In genomic region chr18:48832961-48833700, GRCh38 we compare ENCODE assay signal across 8 cellular contexts.
DNase-seq lines count a peak whose midpoint lies in the region; ATAC-seq and TF ChIP-seq lines count a peak whose summit lies in the region.

No MANE protein-coding gene starts in this region.

- H3K36me3 Mint-ChIP-seq in activated T-helper 17 cell treated with anti-CD3 and anti-CD28 coated beads, Interleukin-2, amount 50 U/mL, for 72 hours (ENCODE audit: low read depth): peaks cover 44% of the 10 kb centered on the region

- H3K79me2 ChIP-seq in hepatocyte: peaks cover 13% of the 10 kb centered on the region

- H3K9me2 ChIP-seq in hepatocyte (replicated peaks; ENCODE audit: insufficient read depth): no peaks in the 10 kb centered on the region

- H3K4me2 ChIP-seq in hepatocyte: no peak overlapping the region

- DNase-seq in NCI-H226: peak; percentile 58
- DNase-seq in hepatocyte (ENCODE audit: low spot score): peak; percentile 53
- DNase-seq in substantia nigra (lab: John Stamatoyannopoulos, UW): peak in 7 of 49 donors; percentile 24 to 79 (median 36)
- DNase-seq in DMS 273 treated with DMSO at 0.1 percent for 48 hours (lab: John Stamatoyannopoulos, UW): no peak
- DNase-seq in NCI-H2171 (lab: John Stamatoyannopoulos, UW): no peak
- no peak for DNase-seq in NCI-H2081 treated with DMSO at 0.1 percent for 48 hours (lab: John Stamatoyannopoulos, UW)

- H4K20me1 ChIP-seq in hepatocyte (ENCODE audit: insufficient read depth, poor library complexity, severe bottlenecking): no peaks in the 10 kb centered on the region

- peak overlapping the region; percentile 86 for H3K4me3 Mint-ChIP-seq in activated T-helper 17 cell treated with anti-CD3 and anti-CD28 coated beads, Interleukin-2, amount 50 U/mL, for 72 hours

- no peaks in the 10 kb centered on the region for H3K9me3 ChIP-seq in hepatocyte (ENCODE audit: low read depth)

- peak overlapping the region; percentile 77 for H3K27ac ChIP-seq in hepatocyte
- peak overlapping the region; percentile 59 for H3K27ac ChIP-seq in substantia nigra (ENCODE audit: low read depth, low read length, poor library complexity, severe bottlenecking)

- H3K4me1 ChIP-seq in hepatocyte (ENCODE audit: insufficient read depth): peaks cover 56% of the 10 kb centered on the region

- peak; percentile 33 for ATAC-seq in activated T-helper 17 cell treated with anti-CD3 and anti-CD28 coated beads, Interleukin-2, amount 50 U/mL, for 72 hours (replicated peaks)

- no peak for TF ChIP-seq CTCF in hepatocyte (IDR thresholded peaks at IDR 0.05; ENCODE audit: poor library complexity)

- peak overlapping the region; percentile 96 for H3K27ac Mint-ChIP-seq in activated T-helper 17 cell treated with anti-CD3 and anti-CD28 coated beads, Interleukin-2, amount 50 U/mL, for 72 hours

- no peaks in the 10 kb centered on the region for H3K9me3 Mint-ChIP-seq in activated T-helper 17 cell treated with anti-CD3 and anti-CD28 coated beads, Interleukin-2, amount 50 U/mL, for 72 hours

- no peaks in the 10 kb centered on the region for H3K27me3 Mint-ChIP-seq in activated T-helper 17 cell treated with anti-CD3 and anti-CD28 coated beads, Interleukin-2, amount 50 U/mL, for 72 hours

- H3K36me3 ChIP-seq in hepatocyte (replicated peaks; ENCODE audit: insufficient read depth, low read depth): no peaks in the 10 kb centered on the region

- 71% methylated on average over 14 of the region's 15 CpGs for WGBS in hepatocyte (ENCODE audit: low lambda C conversion rate, missing lambda C conversion rate)

- H3K4me3 ChIP-seq in GM08714 (ENCODE audit: low read length) (peak overlapping the region; percentile 18; the same call in 1 of the 2 replicates), hepatocyte (no peak overlapping the region)

- no peaks in the 10 kb centered on the region for H3K27me3 ChIP-seq in hepatocyte

- H2AFZ ChIP-seq in hepatocyte: no peak overlapping the region

- H3K4me1 Mint-ChIP-seq in activated T-helper 17 cell treated with anti-CD3 and anti-CD28 coated beads, Interleukin-2, amount 50 U/mL, for 72 hours: peaks cover 44% of the 10 kb centered on the region

Comparison
In these comparisons a context has a peak if more than half of its experiments do, and no peak if none do; other contexts are left out.
1. DNase-seq: peak in NCI-H226 (single experiment) and hepatocyte (single experiment); none in DMS 273 treated with DMSO at 0.1 percent for 48 hours (single experiment), NCI-H2171 (single experiment) and NCI-H2081 treated with DMSO at 0.1 percent for 48 hours (single experiment).